In the genomic region with DNA sequence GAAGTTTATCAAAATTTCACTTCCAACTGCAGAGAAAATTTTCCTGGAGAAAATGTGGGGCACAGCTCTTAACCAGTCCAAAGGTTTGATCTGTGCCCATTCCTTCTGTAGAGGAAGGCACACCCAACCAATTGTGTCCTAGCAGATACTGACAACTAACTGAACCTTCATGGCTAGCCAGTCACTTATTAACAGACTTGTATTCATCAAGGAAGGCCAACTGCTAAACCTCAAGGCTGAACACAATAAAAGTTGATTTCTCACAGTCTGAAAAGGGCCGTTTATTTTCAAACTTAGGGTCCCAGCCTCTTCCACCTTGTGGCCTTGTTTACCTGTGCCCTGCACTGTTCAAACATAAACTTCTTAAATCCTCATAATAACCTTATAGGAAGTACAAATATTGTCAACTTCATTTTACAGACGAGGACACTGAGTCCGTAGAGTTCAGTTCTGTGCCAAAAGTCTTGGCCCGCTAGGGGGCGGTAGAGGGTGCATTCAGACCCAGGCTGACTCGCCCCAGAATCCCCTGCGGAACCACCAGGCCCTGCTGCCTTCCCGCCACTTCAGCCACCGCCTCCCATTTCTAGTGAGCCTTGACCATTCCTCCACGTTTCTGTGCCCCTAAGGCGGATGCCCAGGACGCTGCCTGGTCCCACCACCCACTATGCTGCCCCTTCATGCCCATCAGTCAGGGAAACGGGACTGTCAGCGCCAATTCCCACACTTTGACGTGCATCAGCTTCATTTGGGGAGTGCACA, we compare ENCODE assay signal across 9 cellular contexts. TPM values are rescaled to one million over a fixed set of nuclear protein-coding genes. Genes with fewer than 3 reads are reported as not detected.
DNase-seq lines count a peak whose midpoint lies in the region; ATAC-seq and TF ChIP-seq lines count a peak whose summit lies in the region.
"Had no signal": no experiment of that assay in that cellular context is flagged by ENCODE, and none has a peak within 500 bp of the region (broad histone marks: within the 10 kb centered on the region; RNA-seq: fewer than 3 reads in every experiment).

No MANE protein-coding gene starts in this region.

- intact Hi-C loops in Calu3 (cut with micrococcal nuclease; ENCODE audit: unreplicated experiment), result no loop called here

- peaks cover 89% of the 10 kb centered on the region for H3K4me1 Mint-ChIP-seq in Calu3 (ENCODE audit: low read depth, unreplicated experiment)
- no peaks in the 10 kb centered on the region for H3K4me1 Mint-ChIP-seq in activated naive CD8-positive, alpha-beta T cell treated with anti-CD3 and anti-CD28 coated beads, Interleukin-2, amount 50 U/mL, for 24 hours
- no peaks in the 10 kb centered on the region for H3K4me1 Mint-ChIP-seq in natural killer cell treated with Interleukin-12 subunit alpha and Interleukin-12 subunit beta and Interleukin-15 and Interleukin-18, amount 100 ng/mL, for 72 hours (ENCODE audit: low read depth in 2 of 2)
- H3K4me1 Mint-ChIP-seq: activated B cell treated with CpG ODN at 0.5 μM for 24 hours had no signal

- H3K36me3 ChIP-seq in mucosa of rectum (ENCODE audit: control insufficient read depth in 2 of 2, insufficient read depth in 2 of 2, low read length in 2 of 2), result no peaks in the 10 kb centered on the region

- H3K9me3 ChIP-seq in mucosa of rectum (ENCODE audit: control insufficient read depth in 2 of 2, low read length in 2 of 2), result no peaks in the 10 kb centered on the region

- no peak for ATAC-seq in activated naive CD8-positive, alpha-beta T cell treated with anti-CD3 and anti-CD28 coated beads, Interleukin-2, amount 50 U/mL, for 24 hours
- ATAC-seq in natural killer cell treated with Interleukin-12 subunit alpha and Interleukin-12 subunit beta and Interleukin-15 and Interleukin-18, amount 100 ng/mL, for 72 hours, result no peak
- ATAC-seq in HG02840 (IDR thresholded peaks at IDR 0.05; ENCODE audit: low FRiP score, unreplicated experiment), result no peak

- CTCF ChIA-PET in Calu3 (lab: Charles Lee), result interaction anchor here (0.8 to 1.0 kb wide), 2 partner anchors 15 kb away, joined by 3 read pairs; no protein-coding TSS in a partner anchor

- BruUV-seq in Calu3 (replicated peaks; lab: Mats Ljungman, UMichigan), result no TSS peak

- TF ChIP-seq CTCF in Calu3 (IDR thresholded peaks at IDR 0.05; ENCODE audit: unreplicated experiment) (peak; percentile 53), GM20000 (IDR thresholded peaks at IDR 0.05; ENCODE audit: extremely low read depth, missing control alignments) (peak; percentile 24)

- H3K9ac ChIP-seq in mucosa of rectum (ENCODE audit: low read depth in 1 of 2, low read length in 2 of 2), result peak overlapping the region in 1 of 2 donors; percentile 58

- peak overlapping the region; percentile 48 for H3K27ac Mint-ChIP-seq in Calu3 (ENCODE audit: unreplicated experiment)
- no peak overlapping the region for H3K27ac Mint-ChIP-seq in activated naive CD8-positive, alpha-beta T cell treated with anti-CD3 and anti-CD28 coated beads, Interleukin-2, amount 50 U/mL, for 24 hours
- no peak overlapping the region for H3K27ac Mint-ChIP-seq in natural killer cell treated with Interleukin-12 subunit alpha and Interleukin-12 subunit beta and Interleukin-15 and Interleukin-18, amount 100 ng/mL, for 72 hours
- H3K27ac Mint-ChIP-seq: activated B cell treated with CpG ODN at 0.5 μM for 24 hours had no signal

- DNase-seq in Calu3 (peak; percentile 48), GM20000 (ENCODE audit: low spot score) (peak; percentile 27), cortex of kidney (lab: John Stamatoyannopoulos, UW) (no peak)
- DNase-seq in activated naive CD8-positive, alpha-beta T cell treated with anti-CD3 and anti-CD28 coated beads, Interleukin-2, amount 50 U/mL, for 24 hours, result peak; percentile 45
- no peak for DNase-seq in natural killer cell treated with Interleukin-12 subunit alpha and Interleukin-12 subunit beta and Interleukin-15 and Interleukin-18, amount 100 ng/mL, for 72 hours (ENCODE audit: low spot score)
- DNase-seq: activated B cell treated with CpG ODN at 0.5 μM for 24 hours, NCI-H2171 had no signal

- peaks cover 9% of the 10 kb centered on the region for H3K36me3 Mint-ChIP-seq in Calu3 (ENCODE audit: insufficient read depth, unreplicated experiment)
- H3K36me3 Mint-ChIP-seq in activated naive CD8-positive, alpha-beta T cell treated with anti-CD3 and anti-CD28 coated beads, Interleukin-2, amount 50 U/mL, for 24 hours (ENCODE audit: low read depth), result no peaks in the 10 kb centered on the region
- no peaks in the 10 kb centered on the region for H3K36me3 Mint-ChIP-seq in natural killer cell treated with Interleukin-12 subunit alpha and Interleukin-12 subunit beta and Interleukin-15 and Interleukin-18, amount 100 ng/mL, for 72 hours

- peaks cover 23 to 33% of the 10 kb centered on the region in 2 donors for H3K4me1 ChIP-seq in mucosa of rectum (ENCODE audit: control insufficient read depth in 2 of 2, insufficient read depth in 2 of 2, low read length in 2 of 2)

- H3K4me3 Mint-ChIP-seq in Calu3 (ENCODE audit: low read depth, unreplicated experiment), result peak overlapping the region; percentile 9
- no peak overlapping the region for H3K4me3 Mint-ChIP-seq in activated naive CD8-positive, alpha-beta T cell treated with anti-CD3 and anti-CD28 coated beads, Interleukin-2, amount 50 U/mL, for 24 hours
- H3K4me3 Mint-ChIP-seq in natural killer cell treated with Interleukin-12 subunit alpha and Interleukin-12 subunit beta and Interleukin-15 and Interleukin-18, amount 100 ng/mL, for 72 hours, result no peak overlapping the region
- H3K4me3 Mint-ChIP-seq: activated B cell treated with CpG ODN at 0.5 μM for 24 hours had no signal

- peak overlapping the region; percentile 87 to 91 for H3K27ac ChIP-seq in mucosa of rectum (ENCODE audit: low read depth in 2 of 2, low read length in 2 of 2)

- no peaks in the 10 kb centered on the region for H3K9me3 Mint-ChIP-seq in Calu3 (ENCODE audit: low read depth, unreplicated experiment)
- no peaks in the 10 kb centered on the region for H3K9me3 Mint-ChIP-seq in activated naive CD8-positive, alpha-beta T cell treated with anti-CD3 and anti-CD28 coated beads, Interleukin-2, amount 50 U/mL, for 24 hours
- no peaks in the 10 kb centered on the region for H3K9me3 Mint-ChIP-seq in natural killer cell treated with Interleukin-12 subunit alpha and Interleukin-12 subunit beta and Interleukin-15 and Interleukin-18, amount 100 ng/mL, for 72 hours

- H3K4me3 ChIP-seq in mucosa of rectum (ENCODE audit: low read length in 2 of 2), result peak overlapping the region; percentile 52 to 56

- no peaks in the 10 kb centered on the region for H3K27me3 Mint-ChIP-seq in Calu3 (ENCODE audit: unreplicated experiment)
- H3K27me3 Mint-ChIP-seq in activated naive CD8-positive, alpha-beta T cell treated with anti-CD3 and anti-CD28 coated beads, Interleukin-2, amount 50 U/mL, for 24 hours, result peaks cover 50% of the 10 kb centered on the region
- peaks cover 43 to 58% of the 10 kb centered on the region in 2 donors for H3K27me3 Mint-ChIP-seq in natural killer cell treated with Interleukin-12 subunit alpha and Interleukin-12 subunit beta and Interleukin-15 and Interleukin-18, amount 100 ng/mL, for 72 hours

- peaks cover 0 to 2% of the 10 kb centered on the region in 2 donors for H3K27me3 ChIP-seq in mucosa of rectum (ENCODE audit: control insufficient read depth in 2 of 2, insufficient read depth in 2 of 2, low read length in 2 of 2)

RNA-seq across cellular contexts. Expression of a gene that starts 19.3 kb away (rescaled TPM):
- total RNA-seq in Calu3 (2022), result 31.1 and 36.8 TPM in 2 replicates
- total RNA-seq in natural killer cell treated with Interleukin-12 subunit alpha and Interleukin-12 subunit beta and Interleukin-15 and Interleukin-18, amount 100 ng/mL, for 72 hours, result not detected
- total RNA-seq: activated B cell treated with CpG ODN at 0.5 μM for 24 hours had no signal

Comparison
In these comparisons a context has a peak if more than half of its experiments do, and no peak if none do; other contexts are left out.
1. DNase-seq: peak in Calu3 (single experiment), GM20000 (single experiment) and activated naive CD8-positive, alpha-beta T cell treated with anti-CD3 and anti-CD28 coated beads, Interleukin-2, amount 50 U/mL, for 24 hours (single experiment); none in natural killer cell treated with Interleukin-12 subunit alpha and Interleukin-12 subunit beta and Interleukin-15 and Interleukin-18, amount 100 ng/mL, for 72 hours (single experiment) and cortex of kidney (single experiment).
2. RNA of a gene that starts 19.3 kb away (total RNA-seq): 31.1 to 36.8 TPM in Calu3; not detected in natural killer cell treated with Interleukin-12 subunit alpha and Interleukin-12 subunit beta and Interleukin-15 and Interleukin-18, amount 100 ng/mL, for 72 hours; every median in the first group is over 10 times any median in the second.